2 cellular contexts compared by ENCODE assay signal in genomic region chr19:5193192-5193591, GRCh38.
TF ChIP-seq lines count a peak whose summit lies in the region.

No MANE protein-coding gene starts in this region.

TF ChIP-seq in GM23338, 12 proteins besides CTCF, POLR2A, EP300 and RAD21:
- TF ChIP-seq CREB1 (CRISPR knock-in tag; IDR thresholded peaks at IDR 0.05; ENCODE audit: low read depth) (0 out of 2 replicates have a peak, but pooled peaks have one; percentile 20), REST (IDR thresholded peaks at IDR 0.05; ENCODE audit: unreplicated experiment) (no peak)

TF ChIP-seq in H1, 55 proteins besides CTCF, POLR2A, EP300 and RAD21:
- TF ChIP-seq TCF12 (IDR thresholded peaks at IDR 0.05; ENCODE audit: low read depth, low read length) (peak; percentile 81; the same call in 1 of the 2 replicates), SIN3A (conservative IDR thresholded peaks at IDR 0.05 in 1 of 2, IDR thresholded peaks at IDR 0.05 in 1 of 2; ENCODE audit: low read depth in 1 of 2, low read length in 2 of 2) (no peak), MAFK (IDR thresholded peaks at IDR 0.05; ENCODE audit: low read depth, low read length) (no peak), TBP (IDR thresholded peaks at IDR 0.05; ENCODE audit: low read depth, low read length) (peak; percentile 35; the same call in 1 of the 2 replicates), POLR2AphosphoS5 (IDR thresholded peaks at IDR 0.05; ENCODE audit: low read depth, low read length) (peak; percentile 61; the same call in 1 of the 2 replicates), E2F6 (IDR thresholded peaks at IDR 0.05) (0 out of 2 replicates have a peak, but pooled peaks have one; percentile 29), KDM1A (IDR thresholded peaks at IDR 0.05; ENCODE audit: borderline replicate concordance, low read length) (peak; percentile 45; the same call in 1 of the 2 replicates), RBBP5 (IDR thresholded peaks at IDR 0.05; ENCODE audit: borderline replicate concordance, low read depth, low read length) (peak; percentile 45; the same call in 1 of the 2 replicates), TAF1 (IDR thresholded peaks at IDR 0.05; ENCODE audit: low read depth, low read length) (peak; percentile 56; the same call in 1 of the 2 replicates), YY1 (IDR thresholded peaks at IDR 0.05; ENCODE audit: low read depth, low read length) (no peak), SUZ12 (IDR thresholded peaks at IDR 0.05; ENCODE audit: low read length) (no peak), TAF7 (optimal IDR thresholded peaks at IDR 0.05; ENCODE audit: borderline replicate concordance, low read depth, low read length) (peak; percentile 0), TEAD4 (IDR thresholded peaks at IDR 0.05; ENCODE audit: low read depth, low read length) (no peak), EGR1 (IDR thresholded peaks at IDR 0.05; ENCODE audit: borderline replicate concordance, low read depth, low read length) (peak; percentile 86), SP1 (IDR thresholded peaks at IDR 0.05; ENCODE audit: low read depth, low read length) (peak; percentile 49; the same call in 1 of the 2 replicates)
- TF ChIP-seq, protein P1, sequence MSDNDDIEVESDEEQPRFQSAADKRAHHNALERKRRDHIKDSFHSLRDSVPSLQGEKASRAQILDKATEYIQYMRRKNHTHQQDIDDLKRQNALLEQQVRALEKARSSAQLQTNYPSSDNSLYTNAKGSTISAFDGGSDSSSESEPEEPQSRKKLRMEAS (IDR thresholded peaks at IDR 0.05) = peak; percentile 51
